Comparison of ENCODE assay signal across 8 cellular contexts in the genomic region with DNA sequence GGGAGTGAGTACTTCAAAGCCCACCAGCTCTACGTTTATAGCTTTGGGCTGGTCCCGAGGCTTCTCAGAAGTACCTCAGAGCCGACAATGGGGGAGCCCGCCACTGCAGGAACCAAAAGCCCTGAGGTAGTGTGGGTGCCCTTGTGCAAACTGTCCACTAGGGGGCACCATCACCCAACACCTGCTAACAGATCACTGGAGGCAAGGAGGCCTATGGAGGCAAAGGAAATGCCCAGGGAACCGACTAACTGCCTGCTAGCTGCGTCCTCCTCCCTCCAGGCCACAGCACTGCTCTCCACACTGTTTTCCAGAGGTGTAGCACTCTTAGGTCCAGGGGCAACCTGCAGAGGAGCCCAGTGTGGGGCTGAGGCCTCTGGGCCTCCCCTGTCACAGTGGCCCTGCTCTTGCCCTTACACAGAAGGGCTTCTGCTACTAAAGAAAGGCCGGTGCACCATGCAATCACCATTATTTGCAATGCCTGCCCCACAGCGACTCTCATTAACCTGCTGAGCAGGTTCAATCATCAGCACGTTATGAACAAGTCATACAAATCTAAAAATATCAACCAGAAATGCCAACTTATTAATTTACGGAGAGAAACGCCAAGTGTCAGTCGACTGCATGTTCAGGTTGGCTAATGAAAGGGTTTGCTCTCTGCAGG.
DNase-seq lines count a peak whose midpoint lies in the region; ATAC-seq and TF ChIP-seq lines count a peak whose summit lies in the region.

No MANE protein-coding gene starts in this region.

- H3K4me1 ChIP-seq in spleen: peaks cover 7 to 18% (median 14%) of the 10 kb centered on the region in 6 donors

- H3K27me3 ChIP-seq in spleen (replicated peaks in 1 of 7): no peaks in the 10 kb centered on the region

- peak; percentile 60 to 93 (median 82) for TF ChIP-seq CTCF in spleen (IDR thresholded peaks at IDR 0.05 in 8 of 11, conservative IDR thresholded peaks at IDR 0.05 in 3 of 11)

- TF ChIP-seq POLR2A in GM18505 (IDR thresholded peaks at IDR 0.05; ENCODE audit: borderline replicate concordance, extremely low read depth, insufficient read depth, insufficient read length): no peak
- no peak for TF ChIP-seq POLR2A in spleen (IDR thresholded peaks at IDR 0.05)

- no peaks in the 10 kb centered on the region for H3K36me3 ChIP-seq in spleen

- no peak overlapping the region for H3K4me3 ChIP-seq in spleen

- ATAC-seq in GM18505 (IDR thresholded peaks at IDR 0.05; ENCODE audit: unreplicated experiment) (peak; percentile 85), HG02970 (IDR thresholded peaks at IDR 0.05; ENCODE audit: low FRiP score, unreplicated experiment) (peak; percentile 77)

- DNase-seq in 8988T: peak; percentile 61
- peak; percentile 59 for DNase-seq in NCI-H187 treated with DMSO at 0.1 percent for 48 hours (lab: John Stamatoyannopoulos, UW)
- DNase-seq in T-helper 9 cell: peak; percentile 37
- peak; percentile 85 for DNase-seq in astrocyte of the hippocampus (ENCODE audit: low read depth, low spot score)
- DNase-seq in iPS DF 4.7 (ENCODE audit: extremely low read depth, low spot score): peak; percentile 83
- peak; percentile 85 for DNase-seq in spleen

- no peaks in the 10 kb centered on the region for H3K9me3 ChIP-seq in spleen

- H3K27ac ChIP-seq in spleen: peak overlapping the region in 1 of 8 donors; percentile 6

- intact Hi-C loops in spleen (cut with DNase I; ENCODE audit: low total_unique reads): no loop called here

- WGBS in spleen, 5 donors: 30 to 47% (median 39%) methylated on average over 12 of the region's 12 CpGs
